ENCODE assay signal across 9 cellular contexts in the genomic region with DNA sequence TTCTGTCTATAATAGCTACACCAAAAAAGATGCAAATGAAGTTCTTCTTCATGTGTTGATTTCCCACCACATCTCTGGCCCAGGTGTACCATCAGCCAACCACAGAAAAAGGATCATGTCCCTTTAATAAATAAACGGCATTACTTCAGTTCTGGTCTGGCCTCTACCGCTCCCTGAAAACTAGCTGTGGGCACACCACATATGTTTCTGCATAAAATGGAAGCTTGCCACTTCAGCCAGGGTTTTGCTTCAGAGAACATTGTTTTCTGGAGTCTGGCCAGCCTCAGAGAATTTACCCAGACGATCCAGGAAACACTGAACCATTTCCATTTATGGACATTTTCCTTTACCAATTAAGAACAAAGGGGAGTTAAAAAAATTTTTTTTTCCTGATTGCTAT. TPM values are rescaled to one million over a fixed set of nuclear protein-coding genes. Genes with fewer than 3 reads are reported as not detected.
DNase-seq lines count a peak whose midpoint lies in the region; ATAC-seq lines count a peak whose summit lies in the region.
"Had no signal": no experiment of that assay in that cellular context is flagged by ENCODE, and none has a peak within 500 bp of the region (broad histone marks: within the 10 kb centered on the region; RNA-seq: fewer than 3 reads in every experiment).

No MANE protein-coding gene starts in this region.

- ATAC-seq in Right ventricle myocardium superior (ENCODE audit: poor library complexity) (peak; percentile 79), HG03342 (IDR thresholded peaks at IDR 0.05; ENCODE audit: unreplicated experiment) (no peak), GM18873 (IDR thresholded peaks at IDR 0.05; ENCODE audit: low FRiP score, unreplicated experiment) (no peak), HG03442 (IDR thresholded peaks at IDR 0.05; ENCODE audit: unreplicated experiment) (no peak), HG03097 (IDR thresholded peaks at IDR 0.05; ENCODE audit: low FRiP score, unreplicated experiment) (no peak)

- peak overlapping the region; percentile 75 for H3K4me2 ChIP-seq in GM23248 (ENCODE audit: unreplicated experiment)

- H3K79me2 ChIP-seq in GM23248 (ENCODE audit: insufficient read depth) = no peaks in the 10 kb centered on the region

- H3K36me3 ChIP-seq in GM23248 (ENCODE audit: low read depth) (no peaks in the 10 kb centered on the region), SJCRH30 (no peaks in the 10 kb centered on the region), subcutaneous abdominal adipose tissue (ENCODE audit: control insufficient read depth in 5 of 5, insufficient read depth in 5 of 5, low read length in 5 of 5) (no peaks in the 10 kb centered on the region)

- no peaks in the 10 kb centered on the region for H3K9me3 ChIP-seq in GM23248 (ENCODE audit: low read depth)
- no peaks in the 10 kb centered on the region for H3K9me3 ChIP-seq in SJCRH30 (replicated peaks)
- no peaks in the 10 kb centered on the region for H3K9me3 ChIP-seq in subcutaneous abdominal adipose tissue (ENCODE audit: control insufficient read depth in 5 of 5, low read length in 5 of 5)

- peak overlapping the region; percentile 82 for H3K27ac ChIP-seq in GM23248
- peak overlapping the region; percentile 70 for H3K27ac ChIP-seq in SJCRH30
- peak overlapping the region; percentile 97 for H3K27ac ChIP-seq in subcutaneous abdominal adipose tissue (ENCODE audit: low read depth, low read length)

- H3K9ac ChIP-seq in GM23248 (peak overlapping the region; percentile 60), subcutaneous abdominal adipose tissue (ENCODE audit: low read length in 5 of 5) (peak overlapping the region in 1 of 5 donors; percentile 34)

- H3K27me3 ChIP-seq in GM23248 (replicated peaks; ENCODE audit: insufficient read depth) = no peaks in the 10 kb centered on the region
- H3K27me3 ChIP-seq in SJCRH30 = no peaks in the 10 kb centered on the region
- no peaks in the 10 kb centered on the region for H3K27me3 ChIP-seq in subcutaneous abdominal adipose tissue (ENCODE audit: control insufficient read depth in 5 of 5, insufficient read depth in 4 of 5, low read length in 5 of 5)

- DNase-seq in GM23248 = peak; percentile 90
- peak; percentile 61 to 69 for DNase-seq in SJCRH30
- DNase-seq in Right ventricle myocardium superior = peak; percentile 47

- peak overlapping the region; percentile 40 for H2AFZ ChIP-seq in GM23248

- peaks cover 19% of the 10 kb centered on the region for H3K4me1 ChIP-seq in GM23248 (ENCODE audit: insufficient read depth)
- peaks cover 14% of the 10 kb centered on the region; the same call in 1 of the 2 replicates for H3K4me1 ChIP-seq in SJCRH30
- H3K4me1 ChIP-seq in subcutaneous abdominal adipose tissue (ENCODE audit: control insufficient read depth in 5 of 5, insufficient read depth in 5 of 5, low read length in 5 of 5) = peaks cover 0 to 22% (median 19%) of the 10 kb centered on the region in 5 donors

- no peaks in the 10 kb centered on the region for H3K9me2 ChIP-seq in GM23248 (ENCODE audit: insufficient read depth)

- 2 to 4% methylated on average over 3 of the region's 3 CpGs for WGBS in GM23248 (ENCODE audit: low coverage in 1 of 2, low lambda C conversion rate in 2 of 2, missing lambda C conversion rate in 2 of 2), 2 experiments

- H3K4me3 ChIP-seq in GM23248 = peak overlapping the region; percentile 16; the same call in 1 of the 2 replicates
- H3K4me3 ChIP-seq in SJCRH30 = peak overlapping the region; percentile 11
- H3K4me3 ChIP-seq in subcutaneous abdominal adipose tissue (ENCODE audit: low read depth in 1 of 5, low read length in 5 of 5) = no peak overlapping the region

- intact Hi-C loops in Right ventricle myocardium superior (cut with DNase I) = no loop called here

- peaks cover 25% of the 10 kb centered on the region for H3F3A ChIP-seq in GM23248 (ENCODE audit: insufficient read depth)

- H4K20me1 ChIP-seq in GM23248 (ENCODE audit: insufficient read depth) = no peaks in the 10 kb centered on the region

- in situ Hi-C loops in GM23248 (cut with MboI) = no loop called here

RNA-seq across cellular contexts. Expression of a gene that starts 5.9 kb away (rescaled TPM):
- total RNA-seq in GM23248 (2014; rRNA removed; shearing (Covaris generic)) = 1.9 and 2.4 TPM in 2 replicates
- 2.7 and 3.2 TPM in 2 replicates for polyA plus RNA-seq in GM23248 (2016; fragmentation: Nextera tagmentation; extraction: Ambion mirVana)
- 0.05 and 0.08 TPM in 2 replicates for total RNA-seq in SJCRH30 (2014; rRNA removed; shearing (Covaris generic))
- total RNA-seq in Right ventricle myocardium superior = 4.0 TPM
- total RNA-seq: mononuclear cell had no signal

Comparison
In these comparisons a context has a peak if more than half of its experiments do, and no peak if none do; other contexts are left out.
1. H3K4me3 ChIP-seq: peak in GM23248 (single experiment) and SJCRH30 (single experiment); none in subcutaneous abdominal adipose tissue (0 of 5).
2. Peak in every context shown above with its lines, with median percentiles within 50 percentile points of each other: DNase-seq and H3K27ac ChIP-seq.